1 cellular context compared by ENCODE assay signal in the genomic region with DNA sequence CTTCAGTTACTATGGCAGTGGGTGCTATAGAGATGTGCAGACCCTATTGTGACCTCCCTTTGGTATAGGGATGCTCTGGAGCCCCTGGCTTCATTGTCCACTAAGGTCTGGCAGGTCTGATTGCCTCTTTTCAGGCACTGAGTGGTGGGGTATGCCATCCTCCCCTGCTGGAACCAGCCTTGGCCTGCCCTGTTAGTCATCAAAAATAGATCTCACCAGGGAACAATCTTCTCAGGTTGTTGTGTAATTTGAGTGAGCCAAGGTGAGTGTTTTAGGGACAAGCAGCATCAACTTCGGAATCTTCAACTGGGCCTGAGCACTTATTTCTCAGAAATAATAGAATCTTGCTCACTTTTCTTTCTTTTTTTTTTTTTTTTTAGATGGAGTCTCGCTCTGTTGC.
TF ChIP-seq lines count a peak whose summit lies in the region.

No MANE protein-coding gene starts in this region.

TF ChIP-seq in HCT116, 20 proteins besides CTCF, POLR2A, EP300 and RAD21:
- TF ChIP-seq YY1 (IDR thresholded peaks at IDR 0.05; ENCODE audit: extremely low read depth, insufficient replicate concordance, low read depth, low read length) = no peak
- TF ChIP-seq CEBPB (IDR thresholded peaks at IDR 0.05; ENCODE audit: low read depth) = peak; percentile 19; the same call in 1 of the 2 replicates
- no peak for TF ChIP-seq EZH2 (IDR thresholded peaks at IDR 0.05)
- TF ChIP-seq ZFX (IDR thresholded peaks at IDR 0.05) = no peak
- no peak for TF ChIP-seq CBX3 (IDR thresholded peaks at IDR 0.05; ENCODE audit: low read depth)
TF ChIP-seq in HCT116: peak in this region for 1.
